In genomic region chr2:54590216-54590961, GRCh38 we compare ENCODE assay signal across 11 cellular contexts.
DNase-seq lines count a peak whose midpoint lies in the region; ATAC-seq and TF ChIP-seq lines count a peak whose summit lies in the region.
"Had no signal": no experiment of that assay in that cellular context is flagged by ENCODE, and none has a peak within 500 bp of the region (broad histone marks: within the 10 kb centered on the region; RNA-seq: fewer than 3 reads in every experiment).

No MANE protein-coding gene starts in this region.

- H3K27me3 ChIP-seq in CD4-positive, CD25-positive, alpha-beta regulatory T cell (ENCODE audit: control insufficient read depth, insufficient read depth, low read length) = no peaks in the 10 kb centered on the region
- no peaks in the 10 kb centered on the region for H3K27me3 ChIP-seq in IMR-90 (ENCODE audit: control insufficient read depth, insufficient read depth, low read length)

- peaks cover 49 to 87% of the 10 kb centered on the region in 2 experiments for H3K79me1 ChIP-seq in IMR-90 (ENCODE audit: low read depth in 1 of 2, low read length in 2 of 2)

- H3K14ac ChIP-seq in IMR-90 (replicated peaks; ENCODE audit: low read depth, low read length) = no peak overlapping the region

- H3K9me3 ChIP-seq in CD4-positive, CD25-positive, alpha-beta regulatory T cell (ENCODE audit: control insufficient read depth in 2 of 2, low read length in 2 of 2) = no peaks in the 10 kb centered on the region
- no peaks in the 10 kb centered on the region for H3K9me3 ChIP-seq in IMR-90 (ENCODE audit: control insufficient read depth, insufficient read depth, low read length)

- H4K5ac ChIP-seq in IMR-90 (ENCODE audit: low read depth, low read length) = no peak overlapping the region

- intact Hi-C loops in IMR-90 (cut with micrococcal nuclease) = no loop called here
- intact Hi-C loops in head of caudate nucleus (cut with DNase I) = no loop called here

- no peaks in the 10 kb centered on the region for H3K9me3 Mint-ChIP-seq in CD4-positive, CD25-positive, alpha-beta regulatory T cell
- H3K9me3 Mint-ChIP-seq in brain = no peaks in the 10 kb centered on the region
- no peaks in the 10 kb centered on the region for H3K9me3 Mint-ChIP-seq in naive thymus-derived CD8-positive, alpha-beta T cell

- no peak overlapping the region for H2AK9ac ChIP-seq in IMR-90 (replicated peaks; ENCODE audit: low read depth, low read length, poor library complexity)

- no peak overlapping the region; the same call in 1 of the 2 replicates for H4K91ac ChIP-seq in IMR-90 (ENCODE audit: insufficient read depth, low read depth, low read length)

- peak overlapping the region; percentile 64 for H3K4me3 ChIP-seq in CD4-positive, CD25-positive, alpha-beta regulatory T cell (ENCODE audit: low read depth, low read length)
- no peak overlapping the region for H3K4me3 ChIP-seq in IMR-90 (ENCODE audit: insufficient read depth, low read depth, low read length)

- H3K27ac Mint-ChIP-seq in CD4-positive, CD25-positive, alpha-beta regulatory T cell = peak overlapping the region; percentile 78 to 99 (median 87)
- peak overlapping the region in 4 of 5 experiments; percentile 5 to 93 (median 18) for H3K27ac Mint-ChIP-seq in brain
- H3K27ac Mint-ChIP-seq in naive thymus-derived CD8-positive, alpha-beta T cell = peak overlapping the region; percentile 65 to 99 (median 91)

- H2AK5ac ChIP-seq in IMR-90 (ENCODE audit: low read depth, low read length) = no peak overlapping the region; the same call in 1 of the 2 replicates

- H2BK120ac ChIP-seq in IMR-90 (ENCODE audit: low read depth, low read length) = no peak overlapping the region

- TF ChIP-seq CTCF in IMR-90 (conservative IDR thresholded peaks at IDR 0.05; ENCODE audit: low read depth, low read length) (no peak), brain (conservative IDR thresholded peaks at IDR 0.05) (no peak)

- peaks cover 16% of the 10 kb centered on the region for H3K9me1 ChIP-seq in IMR-90 (ENCODE audit: insufficient read depth, low read length)

- no peaks in the 10 kb centered on the region for H3K27me3 Mint-ChIP-seq in CD4-positive, CD25-positive, alpha-beta regulatory T cell
- no peaks in the 10 kb centered on the region for H3K27me3 Mint-ChIP-seq in brain
- no peaks in the 10 kb centered on the region for H3K27me3 Mint-ChIP-seq in naive thymus-derived CD8-positive, alpha-beta T cell

- no peak overlapping the region for H3K9ac ChIP-seq in IMR-90 (ENCODE audit: low read depth, low read length)

- H3K27ac ChIP-seq in CD4-positive, CD25-positive, alpha-beta regulatory T cell (ENCODE audit: insufficient read depth, low read length, poor library complexity, severe bottlenecking) = peak overlapping the region; percentile 66
- no peak overlapping the region for H3K27ac ChIP-seq in IMR-90 (ENCODE audit: insufficient read depth, low read length)

- no peak overlapping the region for H2BK5ac ChIP-seq in IMR-90 (ENCODE audit: low read depth, low read length, poor library complexity, severe bottlenecking)

- TF ChIP-seq RAD21 in IMR-90 (IDR thresholded peaks at IDR 0.05; ENCODE audit: low read length) = no peak

- H3K4me1 Mint-ChIP-seq in CD4-positive, CD25-positive, alpha-beta regulatory T cell = peaks cover 47 to 96% (median 62%) of the 10 kb centered on the region in 4 donors
- H3K4me1 Mint-ChIP-seq in brain = peaks cover 56% of the 10 kb centered on the region
- H3K4me1 Mint-ChIP-seq in naive thymus-derived CD8-positive, alpha-beta T cell = peaks cover 50 to 96% (median 92%) of the 10 kb centered on the region in 4 donors

- H3K4me1 ChIP-seq in CD4-positive, CD25-positive, alpha-beta regulatory T cell (ENCODE audit: control insufficient read depth, insufficient read depth, low read length, poor library complexity, severe bottlenecking) = peaks cover 75% of the 10 kb centered on the region
- H3K4me1 ChIP-seq in IMR-90 (ENCODE audit: control insufficient read depth, insufficient read depth, low read length) = peaks cover 11% of the 10 kb centered on the region

- H3K56ac ChIP-seq in IMR-90 (ENCODE audit: extremely low read depth, insufficient read depth, low read length) = no peak overlapping the region

- WGBS in IMR-90 (ENCODE audit: extremely low coverage in 2 of 2, insufficient read length in 1 of 2), 2 experiments = 100% methylated on average over 4 of the region's 6 CpGs; no CpG with 5 or more reads in 1 of the 2 experiments

- in situ Hi-C loops in IMR-90 (cut with MboI; ENCODE audit: low sequenced_read_pairs) = no loop called here

- no peak overlapping the region for H3K4me2 ChIP-seq in IMR-90 (ENCODE audit: low read depth, low read length)

- H3K36me3 ChIP-seq in CD4-positive, CD25-positive, alpha-beta regulatory T cell (ENCODE audit: control insufficient read depth, insufficient read depth, low read length) = no peaks in the 10 kb centered on the region
- H3K36me3 ChIP-seq in IMR-90 (ENCODE audit: control insufficient read depth, insufficient read depth, low read length) = peaks cover 4% of the 10 kb centered on the region

- peak overlapping the region; percentile 24 to 75 (median 68) for H3K4me3 Mint-ChIP-seq in CD4-positive, CD25-positive, alpha-beta regulatory T cell
- H3K4me3 Mint-ChIP-seq in brain = no peak overlapping the region
- H3K4me3 Mint-ChIP-seq in naive thymus-derived CD8-positive, alpha-beta T cell = peak overlapping the region; percentile 35 to 78 (median 68)

- no peak overlapping the region for H2AFZ ChIP-seq in IMR-90 (replicated peaks; ENCODE audit: low read length, poor library complexity)

- no peak for ATAC-seq in CD4-positive, CD25-positive, alpha-beta regulatory T cell (ENCODE audit: low read depth in 2 of 2)
- ATAC-seq in IMR-90 (ENCODE audit: low read depth) = no peak
- peak in 1 of 2 donors; percentile 14 for ATAC-seq in naive thymus-derived CD8-positive, alpha-beta T cell

- no peak overlapping the region for H3K4ac ChIP-seq in IMR-90 (ENCODE audit: low read depth, low read length)

- no TSS peak for BruUV-seq in IMR-90 (replicated peaks; lab: Mats Ljungman, UMichigan)

- DNase-seq in CD4-positive, CD25-positive, alpha-beta regulatory T cell = no peak
- DNase-seq in IMR-90 (no peak), 8988T (no peak), NCI-H187 treated with DMSO at 0.1 percent for 48 hours (lab: John Stamatoyannopoulos, UW) (no peak), head of caudate nucleus (no peak)
- DNase-seq in naive thymus-derived CD8-positive, alpha-beta T cell = no peak
- no peak for DNase-seq in stimulated activated naive CD4-positive, alpha-beta T cell (lab: John Stamatoyannopoulos, UW)
- DNase-seq: H7; kidney; NK-92 treated with Interleukin-12 subunit alpha and Interleukin-12 subunit beta, amount 100 ng/mL, for 24 hours had no signal

- peaks cover 18% of the 10 kb centered on the region; the same call in 1 of the 2 replicates for H4K20me1 ChIP-seq in IMR-90 (ENCODE audit: insufficient read depth, low read length)

- peaks cover 5% of the 10 kb centered on the region for H3K36me3 Mint-ChIP-seq in CD4-positive, CD25-positive, alpha-beta regulatory T cell
- H3K36me3 Mint-ChIP-seq in brain = peaks cover 25% of the 10 kb centered on the region
- no peaks in the 10 kb centered on the region for H3K36me3 Mint-ChIP-seq in naive thymus-derived CD8-positive, alpha-beta T cell

- no peak overlapping the region for H4K8ac ChIP-seq in IMR-90 (ENCODE audit: low read depth in 2 of 2, low read length in 2 of 2)

- POLR2A ChIA-PET in IMR-90 (lab: Charles Lee; ENCODE audit: unreplicated experiment) = no interaction called here
- POLR2A ChIA-PET in naive thymus-derived CD8-positive, alpha-beta T cell (lab: Charles Lee) = interaction anchor here (0.6 to 3.6 kb wide), 13 partner anchors 9 to 31 kb away, joined by 3 to 40 read pairs (median 4); no protein-coding TSS in a partner anchor

- H2BK20ac ChIP-seq in IMR-90 (ENCODE audit: low read depth, low read length) = 0 out of 2 replicates have a peak overlapping the region, but pooled peaks have one; percentile 3

- dilution Hi-C loops in IMR-90 (cut with HindIII; ENCODE audit: low sequenced_read_pairs, unreplicated experiment) = no loop called here

- no peak for TF ChIP-seq POLR2A in IMR-90 (IDR thresholded peaks at IDR 0.05; ENCODE audit: low read depth, low read length)

- no peak overlapping the region for H3K23ac ChIP-seq in IMR-90 (ENCODE audit: low read depth, low read length)

- CTCF ChIA-PET in IMR-90 (lab: Yijun Ruan, JAX) = interaction anchor here (0.5 kb wide), 1 partner anchor 14 kb away, joined by 4 read pairs; no protein-coding TSS in a partner anchor

- H2BK15ac ChIP-seq in IMR-90 (ENCODE audit: low read depth, low read length) = no peak overlapping the region; the same call in 2 of the 3 replicates

- H3K18ac ChIP-seq in IMR-90 (ENCODE audit: low read depth, low read length) = no peak overlapping the region

TF ChIP-seq in IMR-90, 13 proteins besides CTCF, POLR2A, EP300 and RAD21:
- no peak for TF ChIP-seq RFX5 (IDR thresholded peaks at IDR 0.05; ENCODE audit: low read depth, low read length)
- no peak for TF ChIP-seq BHLHE40 (IDR thresholded peaks at IDR 0.05; ENCODE audit: low read depth, low read length)
- TF ChIP-seq SMC3 (IDR thresholded peaks at IDR 0.05; ENCODE audit: low read depth, low read length) = no peak
- TF ChIP-seq CHD1 (IDR thresholded peaks at IDR 0.05; ENCODE audit: low read depth, low read length) = no peak
- no peak for TF ChIP-seq MAFK (IDR thresholded peaks at IDR 0.05; ENCODE audit: low read depth, low read length)
- no peak for TF ChIP-seq ELK1 (IDR thresholded peaks at IDR 0.05; ENCODE audit: borderline replicate concordance, low read depth, low read length)
- TF ChIP-seq RCOR1 (IDR thresholded peaks at IDR 0.05; ENCODE audit: insufficient replicate concordance, low read length) = no peak

Comparison
In these comparisons a context has a peak if more than half of its experiments do, and no peak if none do; other contexts are left out.
1. H3K27ac Mint-ChIP-seq: peak in every context shown above with its lines; median percentile 91 in naive thymus-derived CD8-positive, alpha-beta T cell; 87 in CD4-positive, CD25-positive, alpha-beta regulatory T cell; 18 in brain.
2. H3K4me3 Mint-ChIP-seq: peak in CD4-positive, CD25-positive, alpha-beta regulatory T cell (4 of 4) and naive thymus-derived CD8-positive, alpha-beta T cell (10 of 10); none in brain (0 of 5).